In genomic region chr4:16264798-16265197, GRCh38 we compare ENCODE assay signal across 8 cellular contexts. TPM values are rescaled to one million over a fixed set of nuclear protein-coding genes. Genes with fewer than 3 reads are reported as not detected.
DNase-seq lines count a peak whose midpoint lies in the region; ATAC-seq and TF ChIP-seq lines count a peak whose summit lies in the region.

No MANE protein-coding gene starts in this region.

- no peak overlapping the region for H3K27ac ChIP-seq in neural cell (ENCODE audit: low read length)

- in situ Hi-C loops in GM13976 (cut with MboI; ENCODE audit: low sequenced_read_pairs, unreplicated experiment) = loop anchor here (10.0 kb wide), 1 partner anchor 240 kb away; no protein-coding TSS in a partner anchor

- TF ChIP-seq RAD21 in neural cell (conservative IDR thresholded peaks at IDR 0.05) = peak; percentile 83

- H3K9ac ChIP-seq in neural cell (ENCODE audit: low read length) = no peak overlapping the region

- peak; percentile 36 for ATAC-seq in esophagus mucosa
- no peak for ATAC-seq in omental fat pad (ENCODE audit: low FRiP score)
- ATAC-seq in HG02852 (IDR thresholded peaks at IDR 0.05; ENCODE audit: unreplicated experiment) = no peak

- H3K36me3 ChIP-seq in neural cell (ENCODE audit: insufficient read depth, low read length) = no peaks in the 10 kb centered on the region

- TF ChIP-seq CTCF in AG09309 (IDR thresholded peaks at IDR 0.05; ENCODE audit: control insufficient read depth, insufficient read depth, low read depth, low read length, missing control alignments) = peak; percentile 55
- peak; percentile 27 for TF ChIP-seq CTCF in GM13976 (IDR thresholded peaks at IDR 0.05; ENCODE audit: borderline replicate concordance, control extremely low read depth, extremely low read depth, insufficient read depth, missing control alignments)
- TF ChIP-seq CTCF in neural cell (IDR thresholded peaks at IDR 0.05; ENCODE audit: poor library complexity, severe bottlenecking) = peak; percentile 77
- no peak for TF ChIP-seq CTCF in omental fat pad (IDR thresholded peaks at IDR 0.05)

- H3K4me3 ChIP-seq in AG09309 (ENCODE audit: control insufficient read depth, low read depth, low read length) = no peak overlapping the region
- H3K4me3 ChIP-seq in neural cell (ENCODE audit: low read length) = no peak overlapping the region

- no peaks in the 10 kb centered on the region for H3K79me2 ChIP-seq in neural cell (replicated peaks; ENCODE audit: insufficient read depth, low read length)

- H2AFZ ChIP-seq in neural cell (ENCODE audit: low read depth, low read length) = no peak overlapping the region

- no peaks in the 10 kb centered on the region for H3K27me3 ChIP-seq in neural cell (ENCODE audit: insufficient read depth, low read depth, low read length)

- DNase-seq in AG09309 (ENCODE audit: low read depth) = peak; percentile 10
- DNase-seq in GM13976 (ENCODE audit: low spot score) = peak; percentile 53
- peak; percentile 67 for DNase-seq in HT-29 (ENCODE audit: low spot score)
- DNase-seq in RKO (ENCODE audit: low spot score) = peak; percentile 63
- no peak for DNase-seq in omental fat pad (ENCODE audit: low spot score)

- no peaks in the 10 kb centered on the region for H4K20me1 ChIP-seq in neural cell (ENCODE audit: insufficient read depth)

- H3F3A ChIP-seq in neural cell (ENCODE audit: insufficient read depth, low read length, poor library complexity, severe bottlenecking) = no peaks in the 10 kb centered on the region

- no peak for TF ChIP-seq EP300 in neural cell (conservative IDR thresholded peaks at IDR 0.05; ENCODE audit: poor library complexity, severe bottlenecking)

- H3K9me3 ChIP-seq in neural cell (ENCODE audit: low read length) = no peaks in the 10 kb centered on the region

- H3K9me2 ChIP-seq in neural cell (ENCODE audit: insufficient read depth, low read length) = no peaks in the 10 kb centered on the region

- H3K4me2 ChIP-seq in neural cell (ENCODE audit: low read length) = no peak overlapping the region

TF ChIP-seq in neural cell, 6 proteins besides CTCF, POLR2A, EP300 and RAD21:
- TF ChIP-seq EZH2 (IDR thresholded peaks at IDR 0.05; ENCODE audit: borderline replicate concordance, insufficient read depth, low read length, poor library complexity, severe bottlenecking) (no peak), SMC3 (conservative IDR thresholded peaks at IDR 0.05; ENCODE audit: poor library complexity) (peak; percentile 84)

RNA-seq across cellular contexts. Expression of gene TAPT1, which starts 38.5 kb away (rescaled TPM):
- 6.7 and 6.9 TPM in 2 replicates for total RNA-seq in HT-29 (2014; rRNA removed; shearing (Covaris generic))
- total RNA-seq in esophagus mucosa (12.9 TPM), omental fat pad (10 to 100 TPM; 21.5 to 31.9 (median 28.6) TPM)
- polyA plus RNA-seq in neural cell = 34.2 and 45.2 TPM in 2 replicates
- polyA minus RNA-seq in neural cell = 38.7 and 56.6 TPM in 2 replicates

Comparison
In these comparisons a context has a peak if more than half of its experiments do, and no peak if none do; other contexts are left out.
1. CTCF ChIP-seq: peak in AG09309 (single experiment), GM13976 (single experiment) and neural cell (single experiment); none in omental fat pad (0 of 3).